ENCODE assay signal across 1 cellular context in the genomic region with DNA sequence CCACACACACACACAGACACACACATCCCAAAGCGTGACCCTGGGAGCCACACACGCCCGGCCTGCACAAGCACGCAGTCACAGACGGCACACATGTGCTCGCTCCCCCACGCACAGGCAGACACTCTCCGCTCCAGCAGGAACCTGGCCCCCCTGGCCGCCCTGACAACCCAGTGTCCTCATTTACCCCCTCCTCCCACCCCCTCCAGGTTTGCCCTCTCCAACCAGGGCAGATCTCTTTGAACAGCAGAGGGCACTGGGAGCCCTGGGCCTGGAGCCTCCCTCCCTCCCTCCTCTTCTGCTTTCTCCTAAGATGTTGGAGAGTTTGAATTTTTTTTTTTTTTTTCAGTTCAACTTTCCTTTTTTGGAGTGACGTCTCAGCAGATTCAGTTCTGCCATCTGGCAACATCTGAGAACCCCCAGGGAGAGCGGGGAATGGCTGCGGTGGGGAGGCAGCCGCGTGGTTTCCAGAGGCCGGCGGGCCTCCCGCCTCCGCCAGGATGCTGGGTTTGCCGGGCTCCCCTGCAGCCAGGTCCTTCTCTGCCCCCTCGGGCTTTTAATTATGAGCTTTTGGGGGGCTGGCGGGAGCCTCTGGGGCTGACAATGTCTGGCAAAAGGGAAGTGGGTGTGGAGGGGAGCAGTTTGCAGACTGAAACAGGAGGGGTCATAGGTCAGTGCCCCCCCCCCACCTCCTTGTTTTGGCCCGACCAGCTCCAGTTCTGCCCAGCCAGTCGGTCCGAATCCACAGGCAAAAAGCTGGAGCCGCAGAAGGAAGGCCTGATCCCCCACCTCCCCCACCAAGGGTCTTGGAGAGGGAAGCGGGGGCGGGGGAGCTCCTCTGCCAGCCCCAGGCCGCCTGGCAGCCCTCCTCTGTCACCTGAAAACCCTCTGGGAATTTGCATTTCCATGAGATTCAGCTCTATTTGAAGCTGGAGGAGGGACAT.
TF ChIP-seq lines count a peak whose summit lies in the region.

No MANE protein-coding gene starts in this region.

TF ChIP-seq in HEK293, 187 proteins besides CTCF, POLR2A, EP300 and RAD21 (continued from another document and continues in another):
- TF ChIP-seq, protein P1, sequence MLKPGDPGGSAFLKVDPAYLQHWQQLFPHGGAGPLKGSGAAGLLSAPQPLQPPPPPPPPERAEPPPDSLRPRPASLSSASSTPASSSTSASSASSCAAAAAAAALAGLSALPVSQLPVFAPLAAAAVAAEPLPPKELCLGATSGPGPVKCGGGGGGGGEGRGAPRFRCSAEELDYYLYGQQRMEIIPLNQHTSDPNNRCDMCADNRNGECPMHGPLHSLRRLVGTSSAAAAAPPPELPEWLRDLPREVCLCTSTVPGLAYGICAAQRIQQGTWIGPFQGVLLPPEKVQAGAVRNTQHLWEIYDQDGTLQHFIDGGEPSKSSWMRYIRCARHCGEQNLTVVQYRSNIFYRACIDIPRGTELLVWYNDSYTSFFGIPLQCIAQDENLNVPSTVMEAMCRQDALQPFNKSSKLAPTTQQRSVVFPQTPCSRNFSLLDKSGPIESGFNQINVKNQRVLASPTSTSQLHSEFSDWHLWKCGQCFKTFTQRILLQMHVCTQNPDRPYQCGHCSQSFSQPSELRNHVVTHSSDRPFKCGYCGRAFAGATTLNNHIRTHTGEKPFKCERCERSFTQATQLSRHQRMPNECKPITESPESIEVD (tag by site-specific recombination; IDR thresholded peaks at IDR 0.05), result no peak
- TF ChIP-seq HOXD13 (CRISPR knock-in tag; IDR thresholded peaks at IDR 0.05; ENCODE audit: borderline replicate concordance) (no peak), PRDM10 (tag by site-specific recombination; IDR thresholded peaks at IDR 0.05) (peak; percentile 22; the same call in 1 of the 2 replicates), YY1 (tag by site-specific recombination; IDR thresholded peaks at IDR 0.05) (0 out of 2 replicates have a peak, but pooled peaks have one; percentile 35), ZNF133 (tag by site-specific recombination; IDR thresholded peaks at IDR 0.05) (no peak), ZBTB48 (tag by site-specific recombination; IDR thresholded peaks at IDR 0.05) (no peak), ZFHX2 (tag by site-specific recombination; conservative IDR thresholded peaks at IDR 0.05) (no peak; the same call in 1 of the 2 replicates), ZNF311 (tag by site-specific recombination; IDR thresholded peaks at IDR 0.05; ENCODE audit: borderline replicate concordance) (no peak), ZNF426 (tag by site-specific recombination; IDR thresholded peaks at IDR 0.05) (no peak), ZNF785 (tag by site-specific recombination; IDR thresholded peaks at IDR 0.05) (no peak), ZNF544 (tag by site-specific recombination; IDR thresholded peaks at IDR 0.05) (no peak), ZNF792 (tag by site-specific recombination; IDR thresholded peaks at IDR 0.05) (no peak), ZNF555 (tag by site-specific recombination; conservative IDR thresholded peaks at IDR 0.05) (no peak), ZNF600 (tag by site-specific recombination; IDR thresholded peaks at IDR 0.05) (no peak), ZNF548 (tag by site-specific recombination; IDR thresholded peaks at IDR 0.05) (no peak), GLI4 (tag by site-specific recombination; IDR thresholded peaks at IDR 0.05) (no peak), ZNF510 (tag by site-specific recombination; IDR thresholded peaks at IDR 0.05; ENCODE audit: insufficient replicate concordance) (no peak), ZBTB17 (tag by site-specific recombination; IDR thresholded peaks at IDR 0.05) (peak; percentile 37; the same call in 1 of the 2 replicates), ZNF513 (tag by site-specific recombination; IDR thresholded peaks at IDR 0.05) (no peak), ATF2 (tag by site-specific recombination; IDR thresholded peaks at IDR 0.05; ENCODE audit: low read depth) (no peak), ZBTB20 (tag by site-specific recombination; IDR thresholded peaks at IDR 0.05) (no peak), ZNF626 (tag by site-specific recombination; IDR thresholded peaks at IDR 0.05) (no peak), ZFP69B (tag by site-specific recombination; IDR thresholded peaks at IDR 0.05) (peak; percentile 16; the same call in 1 of the 2 replicates), HOXC10 (CRISPR knock-in tag; IDR thresholded peaks at IDR 0.05) (no peak), ZNF132 (tag by site-specific recombination; IDR thresholded peaks at IDR 0.05; ENCODE audit: borderline replicate concordance) (no peak), PATZ1 (tag by site-specific recombination; IDR thresholded peaks at IDR 0.05) (peak; percentile 32), ZNF707 (tag by site-specific recombination; IDR thresholded peaks at IDR 0.05) (no peak), ZNF10 (tag by site-specific recombination; IDR thresholded peaks at IDR 0.05) (no peak), ZNF580 (tag by site-specific recombination; IDR thresholded peaks at IDR 0.05) (no peak), ZNF221 (tag by site-specific recombination; IDR thresholded peaks at IDR 0.05; ENCODE audit: borderline replicate concordance) (no peak)
- TF ChIP-seq, protein P2, sequence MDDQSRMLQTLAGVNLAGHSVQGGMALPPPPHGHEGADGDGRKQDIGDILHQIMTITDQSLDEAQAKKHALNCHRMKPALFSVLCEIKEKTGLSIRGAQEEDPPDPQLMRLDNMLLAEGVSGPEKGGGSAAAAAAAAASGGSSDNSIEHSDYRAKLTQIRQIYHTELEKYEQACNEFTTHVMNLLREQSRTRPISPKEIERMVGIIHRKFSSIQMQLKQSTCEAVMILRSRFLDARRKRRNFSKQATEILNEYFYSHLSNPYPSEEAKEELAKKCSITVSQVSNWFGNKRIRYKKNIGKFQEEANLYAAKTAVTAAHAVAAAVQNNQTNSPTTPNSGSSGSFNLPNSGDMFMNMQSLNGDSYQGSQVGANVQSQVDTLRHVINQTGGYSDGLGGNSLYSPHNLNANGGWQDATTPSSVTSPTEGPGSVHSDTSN (CRISPR knock-in tag; IDR thresholded peaks at IDR 0.05), result no peak
- TF ChIP-seq, protein P3, sequence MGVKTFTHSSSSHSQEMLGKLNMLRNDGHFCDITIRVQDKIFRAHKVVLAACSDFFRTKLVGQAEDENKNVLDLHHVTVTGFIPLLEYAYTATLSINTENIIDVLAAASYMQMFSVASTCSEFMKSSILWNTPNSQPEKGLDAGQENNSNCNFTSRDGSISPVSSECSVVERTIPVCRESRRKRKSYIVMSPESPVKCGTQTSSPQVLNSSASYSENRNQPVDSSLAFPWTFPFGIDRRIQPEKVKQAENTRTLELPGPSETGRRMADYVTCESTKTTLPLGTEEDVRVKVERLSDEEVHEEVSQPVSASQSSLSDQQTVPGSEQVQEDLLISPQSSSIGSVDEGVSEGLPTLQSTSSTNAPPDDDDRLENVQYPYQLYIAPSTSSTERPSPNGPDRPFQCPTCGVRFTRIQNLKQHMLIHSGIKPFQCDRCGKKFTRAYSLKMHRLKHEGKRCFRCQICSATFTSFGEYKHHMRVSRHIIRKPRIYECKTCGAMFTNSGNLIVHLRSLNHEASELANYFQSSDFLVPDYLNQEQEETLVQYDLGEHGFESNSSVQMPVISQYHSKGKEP (tag by site-specific recombination; IDR thresholded peaks at IDR 0.05), result no peak; the same call in 1 of the 2 replicates
- TF ChIP-seq, protein P4, sequence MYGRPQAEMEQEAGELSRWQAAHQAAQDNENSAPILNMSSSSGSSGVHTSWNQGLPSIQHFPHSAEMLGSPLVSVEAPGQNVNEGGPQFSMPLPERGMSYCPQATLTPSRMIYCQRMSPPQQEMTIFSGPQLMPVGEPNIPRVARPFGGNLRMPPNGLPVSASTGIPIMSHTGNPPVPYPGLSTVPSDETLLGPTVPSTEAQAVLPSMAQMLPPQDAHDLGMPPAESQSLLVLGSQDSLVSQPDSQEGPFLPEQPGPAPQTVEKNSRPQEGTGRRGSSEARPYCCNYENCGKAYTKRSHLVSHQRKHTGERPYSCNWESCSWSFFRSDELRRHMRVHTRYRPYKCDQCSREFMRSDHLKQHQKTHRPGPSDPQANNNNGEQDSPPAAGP (tag by site-specific recombination; IDR thresholded peaks at IDR 0.05), result no peak
- TF ChIP-seq, protein P5, sequence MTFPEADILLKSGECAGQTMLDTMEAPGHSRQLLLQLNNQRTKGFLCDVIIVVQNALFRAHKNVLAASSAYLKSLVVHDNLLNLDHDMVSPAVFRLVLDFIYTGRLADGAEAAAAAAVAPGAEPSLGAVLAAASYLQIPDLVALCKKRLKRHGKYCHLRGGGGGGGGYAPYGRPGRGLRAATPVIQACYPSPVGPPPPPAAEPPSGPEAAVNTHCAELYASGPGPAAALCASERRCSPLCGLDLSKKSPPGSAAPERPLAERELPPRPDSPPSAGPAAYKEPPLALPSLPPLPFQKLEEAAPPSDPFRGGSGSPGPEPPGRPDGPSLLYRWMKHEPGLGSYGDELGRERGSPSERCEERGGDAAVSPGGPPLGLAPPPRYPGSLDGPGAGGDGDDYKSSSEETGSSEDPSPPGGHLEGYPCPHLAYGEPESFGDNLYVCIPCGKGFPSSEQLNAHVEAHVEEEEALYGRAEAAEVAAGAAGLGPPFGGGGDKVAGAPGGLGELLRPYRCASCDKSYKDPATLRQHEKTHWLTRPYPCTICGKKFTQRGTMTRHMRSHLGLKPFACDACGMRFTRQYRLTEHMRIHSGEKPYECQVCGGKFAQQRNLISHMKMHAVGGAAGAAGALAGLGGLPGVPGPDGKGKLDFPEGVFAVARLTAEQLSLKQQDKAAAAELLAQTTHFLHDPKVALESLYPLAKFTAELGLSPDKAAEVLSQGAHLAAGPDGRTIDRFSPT (tag by site-specific recombination; IDR thresholded peaks at IDR 0.05), result no peak
- TF ChIP-seq, protein P6, sequence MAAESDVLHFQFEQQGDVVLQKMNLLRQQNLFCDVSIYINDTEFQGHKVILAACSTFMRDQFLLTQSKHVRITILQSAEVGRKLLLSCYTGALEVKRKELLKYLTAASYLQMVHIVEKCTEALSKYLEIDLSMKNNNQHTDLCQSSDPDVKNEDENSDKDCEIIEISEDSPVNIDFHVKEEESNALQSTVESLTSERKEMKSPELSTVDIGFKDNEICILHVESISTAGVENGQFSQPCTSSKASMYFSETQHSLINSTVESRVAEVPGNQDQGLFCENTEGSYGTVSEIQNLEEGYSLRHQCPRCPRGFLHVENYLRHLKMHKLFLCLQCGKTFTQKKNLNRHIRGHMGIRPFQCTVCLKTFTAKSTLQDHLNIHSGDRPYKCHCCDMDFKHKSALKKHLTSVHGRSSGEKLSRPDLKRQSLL (tag by site-specific recombination; IDR thresholded peaks at IDR 0.05), result 0 out of 2 replicates have a peak, but pooled peaks have one; percentile 25
